ENCODE assay signal across 9 cellular contexts in the genomic region with DNA sequence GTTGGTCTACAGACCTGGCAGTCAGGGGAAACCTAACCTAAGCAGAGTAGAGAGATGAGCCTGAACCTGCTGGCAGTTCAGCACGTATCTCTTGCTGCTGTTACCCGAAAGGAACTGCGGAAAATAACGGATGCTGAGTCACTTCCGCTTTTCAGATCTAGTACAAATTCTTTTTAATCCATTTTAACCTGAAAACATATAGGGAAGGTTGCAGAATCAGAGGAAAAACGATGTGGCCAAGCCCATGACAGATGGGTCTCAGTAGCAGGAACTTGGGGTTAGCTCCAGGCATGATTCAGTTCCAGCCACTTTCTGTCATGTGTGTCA.
DNase-seq lines count a peak whose midpoint lies in the region; ATAC-seq lines count a peak whose summit lies in the region.
"Had no signal": no experiment of that assay in that cellular context is flagged by ENCODE, and none has a peak within 500 bp of the region (broad histone marks: within the 10 kb centered on the region; RNA-seq: fewer than 3 reads in every experiment).

No MANE protein-coding gene starts in this region.

- peak; percentile 67 for ATAC-seq in GM18502 (IDR thresholded peaks at IDR 0.05; ENCODE audit: poor library complexity, unreplicated experiment)

- peak; percentile 87 for DNase-seq in KBM-7
- DNase-seq in activated T-cell treated with anti-CD3 and anti-CD28 coated beads, Interleukin-2, amount 50 U/mL, for 1 hour = peak; percentile 16
- DNase-seq in stimulated activated CD4-positive, alpha-beta T cell treated with anti-CD3 and anti-CD28 coated beads, Interleukin-1b, Interleukin-23, amount 100 ng/mL, for 48 hours = peak; percentile 44
- DNase-seq in effector CD8-positive, alpha-beta T cell (lab: John Stamatoyannopoulos, UW) = no peak
- DNase-seq in NCI-H1417 (lab: John Stamatoyannopoulos, UW) = no peak
- no peak for DNase-seq in 8988T
- DNase-seq in DMS79 treated with DMSO at 0.1 percent for 48 hours (lab: John Stamatoyannopoulos, UW) = no peak
- DNase-seq: activated B cell treated with CpG ODN at 0.5 μM for 24 hours had no signal

- in situ Hi-C loops in KBM-7 (cut with MboI; ENCODE audit: low pct_unique_long_range_greater_than_20kb, low sequenced_read_pairs) = no loop called here

Comparison
In these comparisons a context has a peak if more than half of its experiments do, and no peak if none do; other contexts are left out.
1. DNase-seq: peak in KBM-7 (single experiment), activated T-cell treated with anti-CD3 and anti-CD28 coated beads, Interleukin-2, amount 50 U/mL, for 1 hour (single experiment) and stimulated activated CD4-positive, alpha-beta T cell treated with anti-CD3 and anti-CD28 coated beads, Interleukin-1b, Interleukin-23, amount 100 ng/mL, for 48 hours (single experiment); none in effector CD8-positive, alpha-beta T cell (single experiment), NCI-H1417 (0 of 3), 8988T (single experiment) and DMS79 treated with DMSO at 0.1 percent for 48 hours (single experiment).